In genomic region chr19:45076029-45076850, GRCh38 we compare ENCODE assay signal across 8 cellular contexts.
A peak's percentile ranks its signal among the peaks of the same experiment; 100 is the strongest.
DNase-seq lines count a peak whose midpoint lies in the region; ATAC-seq and TF ChIP-seq lines count a peak whose summit lies in the region.

TSS of gene ZNF296 (minus strand) at chr19:45076478. CDS start at chr19:45076373, 105 bp downstream.

- TF ChIP-seq CTCF in 22Rv1 (IDR thresholded peaks at IDR 0.05) (no peak), epithelial cell of esophagus (IDR thresholded peaks at IDR 0.05; ENCODE audit: insufficient read depth, low read depth, low read length, missing control alignments) (no peak)

- H3K27ac Mint-ChIP-seq in stimulated activated naive B cell treated with anti-CD40 and anti-IgM and Interleukin-4, amounts not matched to agents 10 μg/mL and 1 μg/mL and 100 μg/mL, for 72 hours: peak within 1 kb of the TSS; percentile 96

- H3K9me3 Mint-ChIP-seq in stimulated activated naive B cell treated with anti-CD40 and anti-IgM and Interleukin-4, amounts not matched to agents 10 μg/mL and 1 μg/mL and 100 μg/mL, for 72 hours: no peaks in the 10 kb centered on the region

- H3K4me1 Mint-ChIP-seq in stimulated activated naive B cell treated with anti-CD40 and anti-IgM and Interleukin-4, amounts not matched to agents 10 μg/mL and 1 μg/mL and 100 μg/mL, for 72 hours: peaks cover 25 to 63% of the 10 kb centered on the region in 2 donors

- no peaks in the 10 kb centered on the region for H3K27me3 Mint-ChIP-seq in stimulated activated naive B cell treated with anti-CD40 and anti-IgM and Interleukin-4, amounts not matched to agents 10 μg/mL and 1 μg/mL and 100 μg/mL, for 72 hours

- DNase-seq in NCI-H748 treated with DMSO at 0.1 percent for 48 hours (lab: John Stamatoyannopoulos, UW) (peak; percentile 52), epithelial cell of esophagus (ENCODE audit: low read depth) (peak; percentile 78)
- peak; percentile 51 to 65 (median 62) for DNase-seq in activated CD8-positive, alpha-beta memory T cell treated with anti-CD3 and anti-CD28 coated beads for 48 hours (ENCODE audit: low read depth in 2 of 3, low spot score in 2 of 3)
- peak; percentile 83 for DNase-seq in stimulated activated naive B cell treated with anti-CD40 and anti-IgM and Interleukin-4, amounts not matched to agents 10 μg/mL and 1 μg/mL and 100 μg/mL, for 72 hours

- peaks cover 16 to 39% of the 10 kb centered on the region in 2 donors for H3K4me1 ChIP-seq in muscle layer of duodenum (ENCODE audit: control insufficient read depth in 1 of 2, insufficient read depth in 2 of 2, low read length in 2 of 2)

- peak within 1 kb of the TSS; percentile 69 for H3K4me3 ChIP-seq in epithelial cell of esophagus (ENCODE audit: low read length)
- H3K4me3 ChIP-seq in muscle layer of duodenum (ENCODE audit: low read depth in 1 of 2, low read length in 2 of 2): peak within 1 kb of the TSS; percentile 68 to 69

- peaks cover 0 to 10% of the 10 kb centered on the region in 2 donors for H3K36me3 ChIP-seq in muscle layer of duodenum (ENCODE audit: control insufficient read depth in 1 of 2, insufficient read depth in 2 of 2, low read length in 2 of 2)

- H3K27ac ChIP-seq in 22Rv1: peak within 1 kb of the TSS; percentile 77
- H3K27ac ChIP-seq in muscle layer of duodenum (ENCODE audit: low read length): peak within 1 kb of the TSS; percentile 23

- H3K4me3 Mint-ChIP-seq in stimulated activated naive B cell treated with anti-CD40 and anti-IgM and Interleukin-4, amounts not matched to agents 10 μg/mL and 1 μg/mL and 100 μg/mL, for 72 hours: peak within 1 kb of the TSS; percentile 96 to 97

- peaks cover 28 to 35% of the 10 kb centered on the region in 2 donors for H3K36me3 Mint-ChIP-seq in stimulated activated naive B cell treated with anti-CD40 and anti-IgM and Interleukin-4, amounts not matched to agents 10 μg/mL and 1 μg/mL and 100 μg/mL, for 72 hours

- H3K9me3 ChIP-seq in muscle layer of duodenum (ENCODE audit: control insufficient read depth in 1 of 2, low read length in 2 of 2): no peaks in the 10 kb centered on the region

- no peaks in the 10 kb centered on the region for H3K27me3 ChIP-seq in muscle layer of duodenum (ENCODE audit: low read depth, low read length)

- ATAC-seq in GM18502 (IDR thresholded peaks at IDR 0.05; ENCODE audit: poor library complexity, unreplicated experiment) (peak; percentile 51), HG03045 (IDR thresholded peaks at IDR 0.05; ENCODE audit: unreplicated experiment) (peak; percentile 37)
- peak; percentile 66 to 68 for ATAC-seq in stimulated activated naive B cell treated with anti-CD40 and anti-IgM and Interleukin-4, amounts not matched to agents 10 μg/mL and 1 μg/mL and 100 μg/mL, for 72 hours (replicated peaks)

Comparison
In these comparisons a context has a peak if more than half of its experiments do, and no peak if none do; other contexts are left out.
1. Peak in every context shown above with its lines: DNase-seq, ATAC-seq, H3K4me3 ChIP-seq and H3K27ac ChIP-seq.